ENCODE assay signal across 9 cellular contexts in the genomic region with DNA sequence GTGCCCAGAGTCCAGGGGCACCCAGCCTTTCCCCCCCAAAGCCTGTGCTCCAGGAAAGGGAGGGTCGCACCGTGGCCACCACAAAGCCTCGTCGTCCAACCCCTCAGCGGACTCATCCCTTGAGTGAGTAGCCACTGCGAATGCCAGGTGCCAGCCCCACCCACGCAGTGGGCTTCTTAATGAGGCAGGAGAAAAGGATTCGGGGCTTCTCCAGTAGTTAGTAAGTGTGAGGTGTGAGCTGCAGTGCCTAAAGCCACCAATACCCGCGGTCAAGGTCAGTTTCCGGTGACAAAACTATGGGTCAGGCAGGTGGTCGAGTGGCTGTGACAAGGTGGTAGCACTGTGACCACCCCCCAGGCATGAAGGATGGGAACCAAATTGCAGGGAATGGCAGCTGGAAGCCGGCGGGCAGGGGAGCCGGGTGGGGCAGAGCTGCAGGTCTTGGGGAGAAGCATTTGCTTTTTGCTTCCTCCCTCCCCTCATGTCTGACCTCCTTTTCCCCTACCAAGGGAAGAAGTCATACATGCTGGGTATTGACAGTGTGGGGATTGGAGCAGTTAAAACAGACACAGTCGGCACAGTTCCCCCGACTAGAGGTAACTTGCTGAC. TPM values are rescaled to one million over a fixed set of nuclear protein-coding genes. Genes with fewer than 3 reads are reported as not detected.
DNase-seq lines count a peak whose midpoint lies in the region; ATAC-seq and TF ChIP-seq lines count a peak whose summit lies in the region.
"Had no signal": no experiment of that assay in that cellular context is flagged by ENCODE, and none has a peak within 500 bp of the region (broad histone marks: within the 10 kb centered on the region; RNA-seq: fewer than 3 reads in every experiment).

No MANE protein-coding gene starts in this region.

- H3K4me1 Mint-ChIP-seq in activated CD4-positive, alpha-beta memory T cell treated with anti-CD3 and anti-CD28 coated beads, Interleukin-2, amount 10 ng/mL, durations not matched to agents 7 days and 5 days = peaks cover 49% of the 10 kb centered on the region
- peaks cover 45% of the 10 kb centered on the region for H3K4me1 Mint-ChIP-seq in activated CD4-positive, alpha-beta memory T cell treated with anti-CD3 and anti-CD28 coated beads for 36 hours (ENCODE audit: low read depth)
- H3K4me1 Mint-ChIP-seq in stimulated activated effector memory CD8-positive, alpha-beta T cell treated with anti-CD3 and anti-CD28 coated beads, Interleukin-12 subunit alpha, Interleukin-12 subunit beta, amount 100 ng/mL, for 72 hours = peaks cover 59% of the 10 kb centered on the region

- intact Hi-C loops in activated CD4-positive, alpha-beta memory T cell treated with anti-CD3 and anti-CD28 coated beads for 36 hours (cut with micrococcal nuclease) = loop anchor here (10.0 kb wide), 1 partner anchor 1015 kb away; the partner anchor contains the start of gene ULK1

- H3K36me3 Mint-ChIP-seq in activated CD4-positive, alpha-beta memory T cell treated with anti-CD3 and anti-CD28 coated beads, Interleukin-2, amount 10 ng/mL, durations not matched to agents 7 days and 5 days (ENCODE audit: low read depth) = peaks cover 29% of the 10 kb centered on the region
- peaks cover 29% of the 10 kb centered on the region for H3K36me3 Mint-ChIP-seq in activated CD4-positive, alpha-beta memory T cell treated with anti-CD3 and anti-CD28 coated beads for 36 hours
- H3K36me3 Mint-ChIP-seq in stimulated activated effector memory CD8-positive, alpha-beta T cell treated with anti-CD3 and anti-CD28 coated beads, Interleukin-12 subunit alpha, Interleukin-12 subunit beta, amount 100 ng/mL, for 72 hours = peaks cover 54% of the 10 kb centered on the region

- no peak for DNase-seq in activated CD4-positive, alpha-beta memory T cell treated with anti-CD3 and anti-CD28 coated beads, Interleukin-2, amount 10 ng/mL, durations not matched to agents 7 days and 5 days
- DNase-seq in activated CD4-positive, alpha-beta memory T cell treated with anti-CD3 and anti-CD28 coated beads for 36 hours = no peak
- DNase-seq in coronary artery (ENCODE audit: low spot score) (no peak), NCI-H187 (lab: John Stamatoyannopoulos, UW) (no peak)
- DNase-seq in stimulated activated effector memory CD8-positive, alpha-beta T cell treated with anti-CD3 and anti-CD28 coated beads, Interleukin-12 subunit alpha, Interleukin-12 subunit beta, amount 100 ng/mL, for 72 hours (ENCODE audit: low spot score in 2 of 2) = no peak
- DNase-seq: activated gamma-delta T cell had no signal

- TF ChIP-seq CTCF in coronary artery (IDR thresholded peaks at IDR 0.05) (no peak), gastroesophageal sphincter (IDR thresholded peaks at IDR 0.05) (no peak)

- TF ChIP-seq POLR2A in gastroesophageal sphincter (IDR thresholded peaks at IDR 0.05) = no peak

- ATAC-seq in HG03135 (IDR thresholded peaks at IDR 0.05; ENCODE audit: unreplicated experiment) (peak; percentile 5), gastroesophageal sphincter (no peak), GM21526 (IDR thresholded peaks at IDR 0.05; ENCODE audit: low FRiP score, unreplicated experiment) (no peak)
- peak; percentile 59 for ATAC-seq in stimulated activated effector memory CD8-positive, alpha-beta T cell treated with anti-CD3 and anti-CD28 coated beads, Interleukin-12 subunit alpha, Interleukin-12 subunit beta, amount 100 ng/mL, for 72 hours

- H3K9me3 ChIP-seq in gastroesophageal sphincter = no peaks in the 10 kb centered on the region

- H3K27ac ChIP-seq in coronary artery = no peak overlapping the region
- H3K27ac ChIP-seq in gastroesophageal sphincter = no peak overlapping the region

- H3K27ac Mint-ChIP-seq in activated CD4-positive, alpha-beta memory T cell treated with anti-CD3 and anti-CD28 coated beads, Interleukin-2, amount 10 ng/mL, durations not matched to agents 7 days and 5 days = peak overlapping the region; percentile 60
- H3K27ac Mint-ChIP-seq in activated CD4-positive, alpha-beta memory T cell treated with anti-CD3 and anti-CD28 coated beads for 36 hours = no peak overlapping the region
- H3K27ac Mint-ChIP-seq in stimulated activated effector memory CD8-positive, alpha-beta T cell treated with anti-CD3 and anti-CD28 coated beads, Interleukin-12 subunit alpha, Interleukin-12 subunit beta, amount 100 ng/mL, for 72 hours = peak overlapping the region; percentile 90

- CTCF ChIA-PET in activated CD4-positive, alpha-beta memory T cell treated with anti-CD3 and anti-CD28 coated beads, Interleukin-2, amount 10 ng/mL, durations not matched to agents 7 days and 5 days (lab: Charles Lee) = interaction anchor here (0.6 kb wide), 1 partner anchor 14 kb away, joined by 3 read pairs; no protein-coding TSS in a partner anchor
- CTCF ChIA-PET in activated CD4-positive, alpha-beta memory T cell treated with anti-CD3 and anti-CD28 coated beads for 36 hours (lab: Charles Lee) = no interaction called here

- no peak for TF ChIP-seq EP300 in gastroesophageal sphincter (IDR thresholded peaks at IDR 0.05)

- POLR2A ChIA-PET in activated CD4-positive, alpha-beta memory T cell treated with anti-CD3 and anti-CD28 coated beads, Interleukin-2, amount 10 ng/mL, durations not matched to agents 7 days and 5 days (lab: Charles Lee) = interaction anchor here (1.0 to 1.6 kb wide), 2 partner anchors 9 to 40 kb away, joined by 4 to 7 read pairs; partner anchors contain the start of gene STX2
- POLR2A ChIA-PET in activated CD4-positive, alpha-beta memory T cell treated with anti-CD3 and anti-CD28 coated beads for 36 hours (lab: Charles Lee) = interaction anchor here (1.6 kb wide), 1 partner anchor 9 kb away, joined by 5 read pairs; no protein-coding TSS in a partner anchor

- H3K4me3 ChIP-seq in coronary artery = peak overlapping the region; percentile 43
- peak overlapping the region in 1 of 2 donors; percentile 23 for H3K4me3 ChIP-seq in gastroesophageal sphincter

- 52 to 65% methylated on average over 4 to 8 of the region's 17 CpGs for WGBS in gastroesophageal sphincter (ENCODE audit: low coverage in 1 of 2), 2 donors

- peaks cover 0 to 6% (median 0%) of the 10 kb centered on the region in 3 donors for H3K4me1 ChIP-seq in gastroesophageal sphincter

- no peaks in the 10 kb centered on the region for H3K27me3 ChIP-seq in gastroesophageal sphincter

- H3K27me3 Mint-ChIP-seq in activated CD4-positive, alpha-beta memory T cell treated with anti-CD3 and anti-CD28 coated beads, Interleukin-2, amount 10 ng/mL, durations not matched to agents 7 days and 5 days = no peaks in the 10 kb centered on the region
- no peaks in the 10 kb centered on the region for H3K27me3 Mint-ChIP-seq in activated CD4-positive, alpha-beta memory T cell treated with anti-CD3 and anti-CD28 coated beads for 36 hours

- H3K4me3 Mint-ChIP-seq in activated CD4-positive, alpha-beta memory T cell treated with anti-CD3 and anti-CD28 coated beads, Interleukin-2, amount 10 ng/mL, durations not matched to agents 7 days and 5 days = peak overlapping the region; percentile 67
- no peak overlapping the region for H3K4me3 Mint-ChIP-seq in activated CD4-positive, alpha-beta memory T cell treated with anti-CD3 and anti-CD28 coated beads for 36 hours
- peak overlapping the region; percentile 67 for H3K4me3 Mint-ChIP-seq in stimulated activated effector memory CD8-positive, alpha-beta T cell treated with anti-CD3 and anti-CD28 coated beads, Interleukin-12 subunit alpha, Interleukin-12 subunit beta, amount 100 ng/mL, for 72 hours

- H3K9me3 Mint-ChIP-seq in activated CD4-positive, alpha-beta memory T cell treated with anti-CD3 and anti-CD28 coated beads, Interleukin-2, amount 10 ng/mL, durations not matched to agents 7 days and 5 days = no peaks in the 10 kb centered on the region
- H3K9me3 Mint-ChIP-seq in activated CD4-positive, alpha-beta memory T cell treated with anti-CD3 and anti-CD28 coated beads for 36 hours = no peaks in the 10 kb centered on the region
- no peaks in the 10 kb centered on the region for H3K9me3 Mint-ChIP-seq in stimulated activated effector memory CD8-positive, alpha-beta T cell treated with anti-CD3 and anti-CD28 coated beads, Interleukin-12 subunit alpha, Interleukin-12 subunit beta, amount 100 ng/mL, for 72 hours

- peaks cover 0 to 27% of the 10 kb centered on the region in 2 donors for H3K36me3 ChIP-seq in gastroesophageal sphincter

RNA-seq across cellular contexts. Expression of gene RAN, which starts 8.0 kb away (rescaled TPM):
- 100 to 1,000 TPM; 932 to 936 TPM for total RNA-seq in activated CD4-positive, alpha-beta memory T cell treated with anti-CD3 and anti-CD28 coated beads, Interleukin-2, amount 10 ng/mL, durations not matched to agents 7 days and 5 days
- total RNA-seq in activated CD4-positive, alpha-beta memory T cell treated with anti-CD3 and anti-CD28 coated beads for 36 hours = 1,000 to 10,000 TPM; 2,100 to 2,144 TPM
- total RNA-seq in gastroesophageal sphincter = 100 to 1,000 TPM; 139 to 199 (median 167) TPM

RNA-seq across cellular contexts. Expression of gene STX2, which starts 40.8 kb away (rescaled TPM):
- 10 to 100 TPM; 22.4 to 23.0 TPM for total RNA-seq in activated CD4-positive, alpha-beta memory T cell treated with anti-CD3 and anti-CD28 coated beads, Interleukin-2, amount 10 ng/mL, durations not matched to agents 7 days and 5 days
- 10 to 100 TPM; 18.1 to 22.8 TPM for total RNA-seq in activated CD4-positive, alpha-beta memory T cell treated with anti-CD3 and anti-CD28 coated beads for 36 hours
- total RNA-seq in gastroesophageal sphincter = 10 to 100 TPM; 41.6 to 77.5 (median 54.3) TPM

Comparison
In these comparisons a context has a peak if more than half of its experiments do, and no peak if none do; other contexts are left out.
1. ATAC-seq: peak in HG03135 (single experiment) and stimulated activated effector memory CD8-positive, alpha-beta T cell treated with anti-CD3 and anti-CD28 coated beads, Interleukin-12 subunit alpha, Interleukin-12 subunit beta, amount 100 ng/mL, for 72 hours (single experiment); none in gastroesophageal sphincter (single experiment) and GM21526 (single experiment).
2. RNA of gene RAN, which starts 8.0 kb away (total RNA-seq): 2,100 to 2,144 TPM in activated CD4-positive, alpha-beta memory T cell treated with anti-CD3 and anti-CD28 coated beads for 36 hours and 932 to 936 TPM in activated CD4-positive, alpha-beta memory T cell treated with anti-CD3 and anti-CD28 coated beads, Interleukin-2, amount 10 ng/mL, durations not matched to agents 7 days and 5 days; 139 to 199 TPM in gastroesophageal sphincter; every median in the first group is over 4 times any median in the second.